1 cellular context compared by ENCODE assay signal in the genomic region with DNA sequence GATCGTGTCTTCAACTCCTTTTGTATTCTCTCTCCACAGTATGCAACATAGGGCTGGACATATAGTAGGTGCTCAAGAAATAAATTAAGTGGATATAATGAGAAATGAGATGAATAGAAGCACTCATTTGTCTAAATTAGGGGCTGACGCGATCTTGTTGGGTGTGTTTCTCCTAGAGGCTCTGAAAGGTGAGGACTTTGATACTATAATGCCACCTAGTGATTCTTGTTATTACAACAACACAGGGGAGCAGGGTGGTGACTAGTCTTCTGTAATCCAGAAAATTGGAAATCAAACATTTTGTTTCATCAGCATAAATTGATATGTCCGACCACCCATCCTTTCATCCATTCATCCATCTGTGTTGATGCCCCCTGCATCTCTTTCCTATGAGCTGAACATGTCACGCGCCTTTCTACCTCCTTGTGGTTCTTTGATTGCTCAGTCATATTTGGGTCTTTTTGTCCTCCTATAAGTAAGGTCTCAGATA.
TF ChIP-seq lines count a peak whose summit lies in the region.

No MANE protein-coding gene starts in this region.

TF ChIP-seq in GM12878, 131 proteins besides CTCF, POLR2A, EP300 and RAD21 (continued from another document):
- no peak for TF ChIP-seq IRF3 (IDR thresholded peaks at IDR 0.05)
- TF ChIP-seq RAD51 (IDR thresholded peaks at IDR 0.05) = no peak
- no peak for TF ChIP-seq ZBED1 (IDR thresholded peaks at IDR 0.05; ENCODE audit: borderline replicate concordance)
- no peak for TF ChIP-seq SMAD5 (IDR thresholded peaks at IDR 0.05; ENCODE audit: low read depth)
- no peak for TF ChIP-seq MXI1 (IDR thresholded peaks at IDR 0.05; ENCODE audit: low read depth, low read length)
- TF ChIP-seq TAF1 (IDR thresholded peaks at IDR 0.05; ENCODE audit: borderline replicate concordance, low read depth, low read length) = no peak
- TF ChIP-seq CHD4 (IDR thresholded peaks at IDR 0.05) = no peak
- TF ChIP-seq, protein P1, sequence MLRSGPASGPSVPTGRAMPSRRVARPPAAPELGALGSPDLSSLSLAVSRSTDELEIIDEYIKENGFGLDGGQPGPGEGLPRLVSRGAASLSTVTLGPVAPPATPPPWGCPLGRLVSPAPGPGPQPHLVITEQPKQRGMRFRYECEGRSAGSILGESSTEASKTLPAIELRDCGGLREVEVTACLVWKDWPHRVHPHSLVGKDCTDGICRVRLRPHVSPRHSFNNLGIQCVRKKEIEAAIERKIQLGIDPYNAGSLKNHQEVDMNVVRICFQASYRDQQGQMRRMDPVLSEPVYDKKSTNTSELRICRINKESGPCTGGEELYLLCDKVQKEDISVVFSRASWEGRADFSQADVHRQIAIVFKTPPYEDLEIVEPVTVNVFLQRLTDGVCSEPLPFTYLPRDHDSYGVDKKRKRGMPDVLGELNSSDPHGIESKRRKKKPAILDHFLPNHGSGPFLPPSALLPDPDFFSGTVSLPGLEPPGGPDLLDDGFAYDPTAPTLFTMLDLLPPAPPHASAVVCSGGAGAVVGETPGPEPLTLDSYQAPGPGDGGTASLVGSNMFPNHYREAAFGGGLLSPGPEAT (IDR thresholded peaks at IDR 0.05; ENCODE audit: low read depth) = no peak
- TF ChIP-seq, protein P2, sequence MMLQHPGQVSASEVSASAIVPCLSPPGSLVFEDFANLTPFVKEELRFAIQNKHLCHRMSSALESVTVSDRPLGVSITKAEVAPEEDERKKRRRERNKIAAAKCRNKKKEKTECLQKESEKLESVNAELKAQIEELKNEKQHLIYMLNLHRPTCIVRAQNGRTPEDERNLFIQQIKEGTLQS (IDR thresholded peaks at IDR 0.05; ENCODE audit: borderline replicate concordance, extremely low read depth, low read depth, low read length) = no peak
- no peak for TF ChIP-seq POU2F2 (IDR thresholded peaks at IDR 0.05; ENCODE audit: borderline replicate concordance, low read depth, low read length)
- no peak for TF ChIP-seq KDM1A (IDR thresholded peaks at IDR 0.05; ENCODE audit: borderline replicate concordance)
- TF ChIP-seq CBFB (IDR thresholded peaks at IDR 0.05; ENCODE audit: low read depth) = no peak
- no peak for TF ChIP-seq STAT1 (conservative IDR thresholded peaks at IDR 0.05)
- TF ChIP-seq EZH2 (IDR thresholded peaks at IDR 0.05; ENCODE audit: borderline replicate concordance, control insufficient read depth, low read depth, low read length) = no peak
- no peak for TF ChIP-seq NFYA (IDR thresholded peaks at IDR 0.05; ENCODE audit: borderline replicate concordance, low read depth, low read length)
- TF ChIP-seq ZBTB11 (CRISPR knock-in tag; IDR thresholded peaks at IDR 0.05) = no peak
